ENCODE assay signal across 12 cellular contexts in the genomic region with DNA sequence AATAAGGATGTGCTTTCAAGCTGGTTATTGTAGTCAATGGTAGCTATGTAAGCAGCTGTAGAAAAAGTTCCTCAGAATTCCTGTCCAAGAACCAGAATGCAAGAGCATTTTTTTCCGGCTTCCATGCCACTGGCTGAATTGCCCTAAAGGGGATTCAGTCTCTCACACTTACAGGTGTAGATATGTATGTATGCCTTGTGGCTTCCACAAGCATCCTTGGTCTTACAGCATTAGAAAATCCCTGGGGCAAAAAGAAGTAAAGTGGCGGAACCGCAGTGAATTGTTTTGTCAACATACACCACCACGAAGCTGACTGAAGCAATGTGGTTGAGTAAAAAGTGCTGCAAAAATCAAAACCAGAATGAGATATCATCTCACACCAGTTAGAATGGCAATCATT. TPM values are rescaled to one million over a fixed set of nuclear protein-coding genes. Genes with fewer than 3 reads are reported as not detected.
A peak's percentile ranks its signal among the peaks of the same experiment; 100 is the strongest.
DNase-seq lines count a peak whose midpoint lies in the region; ATAC-seq and TF ChIP-seq lines count a peak whose summit lies in the region.
"Had no signal": no experiment of that assay in that cellular context is flagged by ENCODE, and none has a peak within 500 bp of the region (broad histone marks: within the 10 kb centered on the region; RNA-seq: fewer than 3 reads in every experiment).

No MANE protein-coding gene starts in this region.

- TF ChIP-seq CTCF in fibroblast of villous mesenchyme (IDR thresholded peaks at IDR 0.05; ENCODE audit: insufficient read depth, low read depth, low read length), result no peak

- DNase-seq in ELF-1 (ENCODE audit: low read depth, low spot score), result peak; percentile 48
- DNase-seq in RPMI7951 (ENCODE audit: low read depth), result peak; percentile 3
- DNase-seq in fibroblast of villous mesenchyme (ENCODE audit: low read depth), result peak; percentile 8
- DNase-seq in effector CD8-positive, alpha-beta T cell (lab: John Stamatoyannopoulos, UW), result no peak
- no peak for DNase-seq in retina
- DNase-seq: Calu3; CD8-positive, alpha-beta T cell; GDM1; HCEC 1CT had no signal

- ATAC-seq in GM21526 (IDR thresholded peaks at IDR 0.05; ENCODE audit: low FRiP score, unreplicated experiment), result no peak
- ATAC-seq: CD8-positive, alpha-beta T cell; GM23338 had no signal

- H3K4me3 ChIP-seq in fibroblast of villous mesenchyme (ENCODE audit: low read depth, low read length), result no peak overlapping the region
- H3K4me3 ChIP-seq: BLaER1 treated with 17β-estradiol and CSF1 and Interleukin-3, amounts not matched to agents 10 nM and 100 nM; GM23338 had no signal

RNA-seq across cellular contexts. Expression of a gene that starts 54.6 kb away (rescaled TPM):
- total RNA-seq in RPMI7951 (2014; rRNA removed; shearing (Covaris generic)), result 36.3 and 56.4 TPM in 2 replicates
- 16.4 and 26.8 TPM in 2 replicates for total RNA-seq in fibroblast of villous mesenchyme

Comparison
In these comparisons a context has a peak if more than half of its experiments do, and no peak if none do; other contexts are left out.
1. DNase-seq: peak in ELF-1 (single experiment), RPMI7951 (single experiment) and fibroblast of villous mesenchyme (single experiment); none in effector CD8-positive, alpha-beta T cell (single experiment) and retina (single experiment).